Comparison of ENCODE assay signal across 14 cellular contexts in genomic region chr7:51090411-51090810, GRCh38.
"Had no signal": no experiment of that assay in that cellular context is flagged by ENCODE, and none has a peak within 500 bp of the region (broad histone marks: within the 10 kb centered on the region; RNA-seq: fewer than 3 reads in every experiment).

No MANE protein-coding gene starts in this region.

- H3K4me3 ChIP-seq: mucosa of descending colon had no signal

- ATAC-seq: activated CD8-positive, alpha-beta memory T cell treated with anti-CD3 and anti-CD28 coated beads, Interleukin-2, amount 10 ng/mL, durations not matched to agents 7 days and 5 days; effector memory CD8-positive, alpha-beta T cell; left colon; mucosa of descending colon; naive thymus-derived CD8-positive, alpha-beta T cell; right cardiac atrium; stimulated activated naive B cell treated with anti-CD40 and anti-IgM and Interleukin-4, amounts not matched to agents 10 μg/mL and 1 μg/mL and 100 μg/mL, for 72 hours had no signal

- DNase-seq: activated CD4-positive, alpha-beta T cell treated with anti-CD3 and anti-CD28 coated beads, Interleukin-2, amount 50 U/mL, for 4 hours; activated CD4-positive, CD25-positive, alpha-beta regulatory T cell; activated CD8-positive, alpha-beta memory T cell treated with anti-CD3 and anti-CD28 coated beads, Interleukin-2, amount 10 ng/mL, durations not matched to agents 7 days and 5 days; activated effector memory CD4-positive, alpha-beta T cell treated with Interleukin-2 at 50 U/mL for 16 hours; activated T-cell treated with anti-CD3 and anti-CD28 coated beads, Interleukin-2, amount 50 U/mL, for 24 hours; amniotic stem cell; effector memory CD8-positive, alpha-beta T cell; left colon; mammary epithelial cell; mucosa of descending colon; naive thymus-derived CD8-positive, alpha-beta T cell; right cardiac atrium; stimulated activated CD4-positive, alpha-beta T cell treated with anti-CD3 and anti-CD28 coated beads, Interleukin-2, amount 100 ng/mL, for 24 hours; stimulated activated naive B cell treated with anti-CD40 and anti-IgM and Interleukin-4, amounts not matched to agents 10 μg/mL and 1 μg/mL and 100 μg/mL, for 72 hours had no signal
